8 cellular contexts compared by ENCODE assay signal in genomic region chr12:106149096-106149784, GRCh38. TPM values are rescaled to one million over a fixed set of nuclear protein-coding genes. Genes with fewer than 3 reads are reported as not detected.
A peak's percentile ranks its signal among the peaks of the same experiment; 100 is the strongest.
DNase-seq lines count a peak whose midpoint lies in the region; ATAC-seq and TF ChIP-seq lines count a peak whose summit lies in the region.

No MANE protein-coding gene starts in this region.

- no peaks in the 10 kb centered on the region for H4K20me1 ChIP-seq in Karpas-422 (ENCODE audit: insufficient read depth, low read depth, low read length)

- intact Hi-C loops in body of pancreas (cut with DNase I), result no loop called here

- H3K79me2 ChIP-seq in Karpas-422 (ENCODE audit: low read length), result no peaks in the 10 kb centered on the region

- no peak for ATAC-seq in body of pancreas
- no peak for ATAC-seq in GM18861 (IDR thresholded peaks at IDR 0.05; ENCODE audit: unreplicated experiment)
- ATAC-seq in HG03469 (IDR thresholded peaks at IDR 0.05; ENCODE audit: unreplicated experiment), result no peak

- H3K9ac ChIP-seq in Karpas-422 (ENCODE audit: low read length), result no peak overlapping the region

- no peak overlapping the region for H2AFZ ChIP-seq in Karpas-422 (ENCODE audit: low read length)

- peak; percentile 60 for DNase-seq in CD1c-positive myeloid dendritic cell (ENCODE audit: extremely low spot score)
- peak; percentile 51 for DNase-seq in Karpas-422
- peak; percentile 37 to 66 (median 52) for DNase-seq in body of pancreas
- peak; percentile 83 for DNase-seq in medulla oblongata (ENCODE audit: extremely low spot score)
- no peak for DNase-seq in AG08396 (ENCODE audit: low spot score)
- no peak for DNase-seq in NCI-H226

- TF ChIP-seq POLR2A in body of pancreas (IDR thresholded peaks at IDR 0.05), result no peak

- WGBS in body of pancreas, 2 donors, result 48 to 50% methylated on average over 10 of the region's 10 CpGs

- no peaks in the 10 kb centered on the region for H3K27me3 ChIP-seq in Karpas-422 (ENCODE audit: low read length)
- no peaks in the 10 kb centered on the region for H3K27me3 ChIP-seq in body of pancreas

- no peak overlapping the region for H3K27ac ChIP-seq in Karpas-422 (ENCODE audit: low read length)
- H3K27ac ChIP-seq in body of pancreas, result no peak overlapping the region

- peak; percentile 23 to 58 (median 52) for TF ChIP-seq CTCF in body of pancreas (IDR thresholded peaks at IDR 0.05)

- H3K4me2 ChIP-seq in Karpas-422 (ENCODE audit: low read depth, low read length, poor library complexity, severe bottlenecking), result no peak overlapping the region

- H3K4me3 ChIP-seq in Karpas-422 (ENCODE audit: low read length) (no peak overlapping the region), body of pancreas (no peak overlapping the region)

- H3K4me1 ChIP-seq in Karpas-422 (ENCODE audit: low read length), result no peaks in the 10 kb centered on the region
- H3K4me1 ChIP-seq in body of pancreas, result peaks cover 22% of the 10 kb centered on the region

- H3K9me2 ChIP-seq in Karpas-422 (replicated peaks; ENCODE audit: insufficient read depth, low read length), result no peaks in the 10 kb centered on the region

- H3K9me3 ChIP-seq in Karpas-422 (ENCODE audit: low read length) (no peaks in the 10 kb centered on the region), body of pancreas (no peaks in the 10 kb centered on the region)

- H3K36me3 ChIP-seq in Karpas-422 (ENCODE audit: insufficient read depth, low read length) (no peaks in the 10 kb centered on the region), body of pancreas (replicated peaks in 1 of 2; ENCODE audit: insufficient read depth in 1 of 2, low read depth in 2 of 2) (no peaks in the 10 kb centered on the region)

RNA-seq across cellular contexts. Expression of gene NUAK1, which starts 10.5 kb away (rescaled TPM):
- not detected in 2 replicates for total RNA-seq in Karpas-422 (2014; rRNA removed; shearing (Covaris generic); ENCODE audit: low replicate concordance)
- 1 to 10 TPM; 5.3 to 9.1 TPM for total RNA-seq in body of pancreas

Comparison
In these comparisons a context has a peak if more than half of its experiments do, and no peak if none do; other contexts are left out.
1. DNase-seq: peak in CD1c-positive myeloid dendritic cell (single experiment), Karpas-422 (single experiment), body of pancreas (4 of 4) and medulla oblongata (single experiment); none in AG08396 (single experiment) and NCI-H226 (single experiment).